Comparison of ENCODE assay signal across 12 cellular contexts in the genomic region with DNA sequence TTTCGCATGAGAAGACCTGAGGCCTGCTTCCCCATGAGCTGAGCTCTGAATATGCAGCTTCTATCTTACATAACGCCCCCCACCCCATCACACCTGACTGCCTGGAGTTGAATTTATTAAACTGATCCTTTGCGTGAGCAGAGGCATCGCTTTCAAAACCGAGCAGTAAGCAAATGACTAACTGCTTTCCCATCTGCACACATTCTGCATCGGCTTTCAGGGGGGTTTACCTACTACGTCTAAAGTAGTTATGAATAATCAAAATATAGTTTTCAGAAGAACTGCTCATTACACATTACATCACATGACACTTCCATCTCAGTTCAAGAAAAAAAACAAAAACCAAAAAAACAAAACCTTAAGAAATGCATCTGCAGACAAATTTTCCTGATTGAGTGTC. TPM values are rescaled to one million over a fixed set of nuclear protein-coding genes. Genes with fewer than 3 reads are reported as not detected.
DNase-seq lines count a peak whose midpoint lies in the region; ATAC-seq and TF ChIP-seq lines count a peak whose summit lies in the region.
"Had no signal": no experiment of that assay in that cellular context is flagged by ENCODE, and none has a peak within 500 bp of the region (broad histone marks: within the 10 kb centered on the region; RNA-seq: fewer than 3 reads in every experiment).

No MANE protein-coding gene starts in this region.

- H3K27ac ChIP-seq in heart right ventricle = no peak overlapping the region
- no peak overlapping the region for H3K27ac ChIP-seq in suprapubic skin

- POLR2A ChIA-PET in GM10248 (lab: Yijun Ruan, JAX) = no interaction called here

- DNase-seq in GM10248 (ENCODE audit: extremely low spot score) (peak; percentile 65), heart right ventricle (no peak), SKM-1 treated with dmso at 0.1 percent for 144 hours (lab: John Stamatoyannopoulos, UW; ENCODE audit: unreplicated experiment) (no peak), suprapubic skin (ENCODE audit: low spot score in 2 of 2) (no peak), hippocampal formation (lab: John Stamatoyannopoulos, UW) (no peak)
- DNase-seq: C1 segment of cervical spinal cord, midbrain, T1000 had no signal

- H3K36me3 ChIP-seq in heart right ventricle (no peaks in the 10 kb centered on the region), suprapubic skin (no peaks in the 10 kb centered on the region)

- intact Hi-C loops in heart right ventricle (cut with DNase I) = no loop called here

- H3K9me3 ChIP-seq in heart right ventricle (no peaks in the 10 kb centered on the region), suprapubic skin (no peaks in the 10 kb centered on the region)

- WGBS in heart right ventricle, 2 donors = 89 to 91% methylated on average over 7 of the region's 7 CpGs
- WGBS in suprapubic skin = 75% methylated on average over 7 of the region's 7 CpGs

- H3K4me1 ChIP-seq in heart right ventricle (no peaks in the 10 kb centered on the region), suprapubic skin (no peaks in the 10 kb centered on the region)

- peak; percentile 98 for ATAC-seq in GM18858 (IDR thresholded peaks at IDR 0.05; ENCODE audit: unreplicated experiment)
- ATAC-seq in GM21619 (IDR thresholded peaks at IDR 0.05; ENCODE audit: unreplicated experiment) = peak; percentile 97
- ATAC-seq in HG03175 (IDR thresholded peaks at IDR 0.05; ENCODE audit: unreplicated experiment) = peak; percentile 87
- ATAC-seq in heart right ventricle = no peak
- ATAC-seq: sciatic nerve had no signal

- no peak for TF ChIP-seq CTCF in GM10248 (IDR thresholded peaks at IDR 0.05; ENCODE audit: control extremely low read depth, extremely low read depth, low read depth, missing control alignments)
- no peak for TF ChIP-seq CTCF in heart right ventricle (IDR thresholded peaks at IDR 0.05)
- no peak for TF ChIP-seq CTCF in suprapubic skin (IDR thresholded peaks at IDR 0.05)

- H3K27me3 ChIP-seq in heart right ventricle (peaks cover 0 to 15% (median 4%) of the 10 kb centered on the region in 7 donors), suprapubic skin (no peaks in the 10 kb centered on the region)

- H3K4me3 ChIP-seq in heart right ventricle (no peak overlapping the region), suprapubic skin (no peak overlapping the region)

- no peak for TF ChIP-seq POLR2A in suprapubic skin (IDR thresholded peaks at IDR 0.05)

- no peak for TF ChIP-seq EP300 in suprapubic skin (IDR thresholded peaks at IDR 0.05)

- CTCF ChIA-PET in GM10248 (lab: Yijun Ruan, JAX) = interaction anchor here (1.2 to 2.4 kb wide), 3 partner anchors 12 to 262 kb away, joined by 4 to 13 read pairs (median 7); partner anchors contain the start of gene NRBF2

RNA-seq across cellular contexts. Expression of gene EGR2, which starts 54.7 kb away (rescaled TPM):
- total RNA-seq in heart right ventricle (10 to 100 TPM in 1 of 10 donors, 1 to 10 TPM in 7, under 1 TPM in 2; 0.49 to 19.3 (median 3.6) TPM), suprapubic skin (10 to 100 TPM in 3 of 4 donors, 1 to 10 TPM in 1; 7.2 to 39.0 (median 24.3) TPM)
- 1 to 10 TPM in 1 of 2 donors, under 1 TPM in 1; 0.99 to 2.2 TPM for polyA plus RNA-seq in heart right ventricle

Comparison
In these comparisons a context has a peak if more than half of its experiments do, and no peak if none do; other contexts are left out.
1. ATAC-seq: peak in GM18858 (single experiment), GM21619 (single experiment) and HG03175 (single experiment); none in heart right ventricle (0 of 8).